ENCODE assay signal across 1 cellular context in the genomic region with DNA sequence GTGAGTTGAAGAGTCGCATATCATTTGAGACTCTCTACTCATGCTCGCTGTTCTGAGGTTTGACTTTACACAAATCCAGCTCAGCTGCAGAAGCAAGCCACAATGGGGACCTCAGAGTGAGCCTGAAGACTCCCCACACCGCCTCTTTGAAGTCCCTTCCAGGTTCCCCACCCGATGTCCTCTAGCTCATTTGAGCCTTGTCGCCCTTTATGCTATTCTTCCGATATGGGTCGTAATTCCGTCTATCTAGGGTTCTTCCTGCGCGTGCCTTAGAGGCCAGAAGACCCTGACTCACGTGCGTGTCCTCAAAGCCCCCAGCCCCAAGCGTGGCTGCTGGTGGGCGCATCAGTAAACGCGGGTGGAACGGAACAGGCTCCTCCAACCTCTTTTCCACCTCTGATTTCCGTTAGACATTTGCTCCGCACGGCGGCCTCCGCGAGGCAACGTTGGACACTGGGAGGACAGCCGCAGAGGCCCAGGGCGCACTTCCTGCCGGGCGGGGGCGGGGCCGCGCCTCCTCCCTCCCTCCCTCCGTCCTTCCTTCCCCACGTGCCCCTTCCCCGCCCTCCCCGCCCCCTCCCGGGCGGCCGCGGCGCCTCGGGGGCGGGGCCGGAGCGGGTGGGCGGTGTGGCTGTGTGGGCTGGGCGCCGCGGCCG.
A peak's percentile ranks its signal among the peaks of the same experiment; 100 is the strongest.
TF ChIP-seq lines count a peak whose summit lies in the region.

A gene with protein sequence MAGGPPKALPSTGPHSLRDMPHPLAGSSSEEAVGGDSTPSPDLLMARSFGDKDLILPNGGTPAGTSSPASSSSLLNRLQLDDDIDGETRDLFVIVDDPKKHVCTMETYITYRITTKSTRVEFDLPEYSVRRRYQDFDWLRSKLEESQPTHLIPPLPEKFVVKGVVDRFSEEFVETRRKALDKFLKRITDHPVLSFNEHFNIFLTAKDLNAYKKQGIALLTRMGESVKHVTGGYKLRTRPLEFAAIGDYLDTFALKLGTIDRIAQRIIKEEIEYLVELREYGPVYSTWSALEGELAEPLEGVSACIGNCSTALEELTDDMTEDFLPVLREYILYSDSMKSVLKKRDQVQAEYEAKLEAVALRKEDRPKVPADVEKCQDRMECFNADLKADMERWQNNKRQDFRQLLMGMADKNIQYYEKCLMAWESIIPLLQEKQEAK (plus strand): TSS at position 650 of the 656 bp plus-strand sequence. CDS start 242 bp downstream, outside the sequence.

TF ChIP-seq in HepG2, 621 proteins besides CTCF, POLR2A, EP300 and RAD21 (continued from another document and continues in another):
- TF ChIP-seq ZNF790 (CRISPR knock-in tag; IDR thresholded peaks at IDR 0.05; ENCODE audit: borderline replicate concordance) = no peak
- TF ChIP-seq, protein P1, sequence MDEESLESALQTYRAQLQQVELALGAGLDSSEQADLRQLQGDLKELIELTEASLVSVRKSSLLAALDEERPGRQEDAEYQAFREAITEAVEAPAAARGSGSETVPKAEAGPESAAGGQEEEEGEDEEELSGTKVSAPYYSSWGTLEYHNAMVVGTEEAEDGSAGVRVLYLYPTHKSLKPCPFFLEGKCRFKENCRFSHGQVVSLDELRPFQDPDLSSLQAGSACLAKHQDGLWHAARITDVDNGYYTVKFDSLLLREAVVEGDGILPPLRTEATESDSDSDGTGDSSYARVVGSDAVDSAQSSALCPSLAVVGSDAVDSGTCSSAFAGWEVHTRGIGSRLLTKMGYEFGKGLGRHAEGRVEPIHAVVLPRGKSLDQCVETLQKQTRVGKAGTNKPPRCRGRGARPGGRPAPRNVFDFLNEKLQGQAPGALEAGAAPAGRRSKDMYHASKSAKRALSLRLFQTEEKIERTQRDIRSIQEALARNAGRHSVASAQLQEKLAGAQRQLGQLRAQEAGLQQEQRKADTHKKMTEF (CRISPR knock-in tag; IDR thresholded peaks at IDR 0.05) = peak; percentile 73; the same call in 1 of the 2 replicates
- TF ChIP-seq RXRA (CRISPR knock-in tag; IDR thresholded peaks at IDR 0.05) = peak; percentile 74
- TF ChIP-seq RBAK (CRISPR knock-in tag; IDR thresholded peaks at IDR 0.05) = no peak
- peak; percentile 66; the same call in 1 of the 2 replicates for TF ChIP-seq ZNF292 (CRISPR knock-in tag; IDR thresholded peaks at IDR 0.05; ENCODE audit: borderline replicate concordance, low read depth)
- TF ChIP-seq, protein P2, sequence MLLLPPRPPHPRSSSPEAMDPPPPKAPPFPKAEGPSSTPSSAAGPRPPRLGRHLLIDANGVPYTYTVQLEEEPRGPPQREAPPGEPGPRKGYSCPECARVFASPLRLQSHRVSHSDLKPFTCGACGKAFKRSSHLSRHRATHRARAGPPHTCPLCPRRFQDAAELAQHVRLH (CRISPR knock-in tag; IDR thresholded peaks at IDR 0.05; ENCODE audit: borderline replicate concordance, low read depth) = 0 out of 2 replicates have a peak, but pooled peaks have one; percentile 78
- peak; percentile 95 for TF ChIP-seq MAZ (IDR thresholded peaks at IDR 0.05; ENCODE audit: borderline replicate concordance, low read depth, low read length)
- TF ChIP-seq MAZ (CRISPR knock-in tag; IDR thresholded peaks at IDR 0.05; ENCODE audit: low read depth) = peak; percentile 70; the same call in 1 of the 2 replicates
- TF ChIP-seq CEBPG (CRISPR knock-in tag; IDR thresholded peaks at IDR 0.05) = 0 out of 2 replicates have a peak, but pooled peaks have one; percentile 30
- TF ChIP-seq, protein P3, sequence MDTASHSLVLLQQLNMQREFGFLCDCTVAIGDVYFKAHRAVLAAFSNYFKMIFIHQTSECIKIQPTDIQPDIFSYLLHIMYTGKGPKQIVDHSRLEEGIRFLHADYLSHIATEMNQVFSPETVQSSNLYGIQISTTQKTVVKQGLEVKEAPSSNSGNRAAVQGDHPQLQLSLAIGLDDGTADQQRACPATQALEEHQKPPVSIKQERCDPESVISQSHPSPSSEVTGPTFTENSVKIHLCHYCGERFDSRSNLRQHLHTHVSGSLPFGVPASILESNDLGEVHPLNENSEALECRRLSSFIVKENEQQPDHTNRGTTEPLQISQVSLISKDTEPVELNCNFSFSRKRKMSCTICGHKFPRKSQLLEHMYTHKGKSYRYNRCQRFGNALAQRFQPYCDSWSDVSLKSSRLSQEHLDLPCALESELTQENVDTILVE (CRISPR knock-in tag; IDR thresholded peaks at IDR 0.05) = peak; percentile 60
- TF ChIP-seq EHMT2 (IDR thresholded peaks at IDR 0.05; ENCODE audit: borderline replicate concordance, low read depth, low read length) = no peak; the same call in 1 of the 2 replicates
- TF ChIP-seq ZNF557 (CRISPR knock-in tag; IDR thresholded peaks at IDR 0.05) = no peak
- TF ChIP-seq SALL2 (CRISPR knock-in tag; IDR thresholded peaks at IDR 0.05) = no peak
- TF ChIP-seq ZMAT3 (CRISPR knock-in tag; conservative IDR thresholded peaks at IDR 0.05) = 0 out of 2 replicates have a peak, but pooled peaks have one; percentile 60
- no peak for TF ChIP-seq ZSCAN20 (CRISPR knock-in tag; IDR thresholded peaks at IDR 0.05; ENCODE audit: borderline replicate concordance)
- peak; percentile 70; the same call in 1 of the 2 replicates for TF ChIP-seq YEATS2 (CRISPR knock-in tag; IDR thresholded peaks at IDR 0.05; ENCODE audit: borderline replicate concordance)
- TF ChIP-seq ZNF772 (CRISPR knock-in tag; IDR thresholded peaks at IDR 0.05) = peak; percentile 84
- TF ChIP-seq, protein P4, sequence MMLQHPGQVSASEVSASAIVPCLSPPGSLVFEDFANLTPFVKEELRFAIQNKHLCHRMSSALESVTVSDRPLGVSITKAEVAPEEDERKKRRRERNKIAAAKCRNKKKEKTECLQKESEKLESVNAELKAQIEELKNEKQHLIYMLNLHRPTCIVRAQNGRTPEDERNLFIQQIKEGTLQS (CRISPR knock-in tag; IDR thresholded peaks at IDR 0.05) = no peak; the same call in 1 of the 2 replicates
- peak; percentile 64 for TF ChIP-seq FOXA3 (CRISPR knock-in tag; IDR thresholded peaks at IDR 0.05)
- TF ChIP-seq, protein P5, sequence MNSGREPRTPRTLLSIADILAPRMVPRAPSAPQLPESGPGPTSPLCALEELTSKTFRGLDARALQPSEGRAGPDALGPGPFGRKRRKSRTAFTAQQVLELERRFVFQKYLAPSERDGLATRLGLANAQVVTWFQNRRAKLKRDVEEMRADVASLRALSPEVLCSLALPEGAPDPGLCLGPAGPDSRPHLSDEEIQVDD (CRISPR knock-in tag; IDR thresholded peaks at IDR 0.05; ENCODE audit: borderline replicate concordance) = no peak
- no peak for TF ChIP-seq GTF2F1 (IDR thresholded peaks at IDR 0.05; ENCODE audit: low read length)
- no peak for TF ChIP-seq CCAR2 (optimal IDR thresholded peaks at IDR 0.05; ENCODE audit: low read depth, low read length)
- TF ChIP-seq, protein P6, sequence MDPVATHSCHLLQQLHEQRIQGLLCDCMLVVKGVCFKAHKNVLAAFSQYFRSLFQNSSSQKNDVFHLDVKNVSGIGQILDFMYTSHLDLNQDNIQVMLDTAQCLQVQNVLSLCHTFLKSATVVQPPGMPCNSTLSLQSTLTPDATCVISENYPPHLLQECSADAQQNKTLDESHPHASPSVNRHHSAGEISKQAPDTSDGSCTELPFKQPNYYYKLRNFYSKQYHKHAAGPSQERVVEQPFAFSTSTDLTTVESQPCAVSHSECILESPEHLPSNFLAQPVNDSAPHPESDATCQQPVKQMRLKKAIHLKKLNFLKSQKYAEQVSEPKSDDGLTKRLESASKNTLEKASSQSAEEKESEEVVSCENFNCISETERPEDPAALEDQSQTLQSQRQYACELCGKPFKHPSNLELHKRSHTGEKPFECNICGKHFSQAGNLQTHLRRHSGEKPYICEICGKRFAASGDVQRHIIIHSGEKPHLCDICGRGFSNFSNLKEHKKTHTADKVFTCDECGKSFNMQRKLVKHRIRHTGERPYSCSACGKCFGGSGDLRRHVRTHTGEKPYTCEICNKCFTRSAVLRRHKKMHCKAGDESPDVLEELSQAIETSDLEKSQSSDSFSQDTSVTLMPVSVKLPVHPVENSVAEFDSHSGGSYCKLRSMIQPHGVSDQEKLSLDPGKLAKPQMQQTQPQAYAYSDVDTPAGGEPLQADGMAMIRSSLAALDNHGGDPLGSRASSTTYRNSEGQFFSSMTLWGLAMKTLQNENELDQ (CRISPR knock-in tag; IDR thresholded peaks at IDR 0.05; ENCODE audit: borderline replicate concordance) = no peak
- TF ChIP-seq, protein P7, sequence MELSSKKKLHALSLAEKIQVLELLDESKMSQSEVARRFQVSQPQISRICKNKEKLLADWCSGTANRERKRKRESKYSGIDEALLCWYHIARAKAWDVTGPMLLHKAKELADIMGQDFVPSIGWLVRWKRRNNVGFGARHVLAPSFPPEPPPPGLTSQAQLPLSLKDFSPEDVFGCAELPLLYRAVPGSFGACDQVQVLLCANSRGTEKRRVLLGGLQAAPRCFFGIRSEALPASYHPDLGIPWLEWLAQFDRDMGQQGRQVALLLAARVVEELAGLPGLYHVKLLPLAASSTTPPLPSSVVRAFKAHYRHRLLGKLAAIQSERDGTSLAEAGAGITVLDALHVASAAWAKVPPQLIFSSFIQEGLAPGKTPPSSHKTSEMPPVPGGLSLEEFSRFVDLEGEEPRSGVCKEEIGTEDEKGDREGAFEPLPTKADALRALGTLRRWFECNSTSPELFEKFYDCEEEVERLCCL (CRISPR knock-in tag; IDR thresholded peaks at IDR 0.05; ENCODE audit: borderline replicate concordance) = no peak
- TF ChIP-seq MIER2 (CRISPR knock-in tag; IDR thresholded peaks at IDR 0.05) = no peak
- peak; percentile 41 for TF ChIP-seq YEATS4 (CRISPR knock-in tag; IDR thresholded peaks at IDR 0.05; ENCODE audit: borderline replicate concordance)
- TF ChIP-seq HOXA9 (CRISPR knock-in tag; IDR thresholded peaks at IDR 0.05; ENCODE audit: borderline replicate concordance) = no peak
- TF ChIP-seq, protein P8, sequence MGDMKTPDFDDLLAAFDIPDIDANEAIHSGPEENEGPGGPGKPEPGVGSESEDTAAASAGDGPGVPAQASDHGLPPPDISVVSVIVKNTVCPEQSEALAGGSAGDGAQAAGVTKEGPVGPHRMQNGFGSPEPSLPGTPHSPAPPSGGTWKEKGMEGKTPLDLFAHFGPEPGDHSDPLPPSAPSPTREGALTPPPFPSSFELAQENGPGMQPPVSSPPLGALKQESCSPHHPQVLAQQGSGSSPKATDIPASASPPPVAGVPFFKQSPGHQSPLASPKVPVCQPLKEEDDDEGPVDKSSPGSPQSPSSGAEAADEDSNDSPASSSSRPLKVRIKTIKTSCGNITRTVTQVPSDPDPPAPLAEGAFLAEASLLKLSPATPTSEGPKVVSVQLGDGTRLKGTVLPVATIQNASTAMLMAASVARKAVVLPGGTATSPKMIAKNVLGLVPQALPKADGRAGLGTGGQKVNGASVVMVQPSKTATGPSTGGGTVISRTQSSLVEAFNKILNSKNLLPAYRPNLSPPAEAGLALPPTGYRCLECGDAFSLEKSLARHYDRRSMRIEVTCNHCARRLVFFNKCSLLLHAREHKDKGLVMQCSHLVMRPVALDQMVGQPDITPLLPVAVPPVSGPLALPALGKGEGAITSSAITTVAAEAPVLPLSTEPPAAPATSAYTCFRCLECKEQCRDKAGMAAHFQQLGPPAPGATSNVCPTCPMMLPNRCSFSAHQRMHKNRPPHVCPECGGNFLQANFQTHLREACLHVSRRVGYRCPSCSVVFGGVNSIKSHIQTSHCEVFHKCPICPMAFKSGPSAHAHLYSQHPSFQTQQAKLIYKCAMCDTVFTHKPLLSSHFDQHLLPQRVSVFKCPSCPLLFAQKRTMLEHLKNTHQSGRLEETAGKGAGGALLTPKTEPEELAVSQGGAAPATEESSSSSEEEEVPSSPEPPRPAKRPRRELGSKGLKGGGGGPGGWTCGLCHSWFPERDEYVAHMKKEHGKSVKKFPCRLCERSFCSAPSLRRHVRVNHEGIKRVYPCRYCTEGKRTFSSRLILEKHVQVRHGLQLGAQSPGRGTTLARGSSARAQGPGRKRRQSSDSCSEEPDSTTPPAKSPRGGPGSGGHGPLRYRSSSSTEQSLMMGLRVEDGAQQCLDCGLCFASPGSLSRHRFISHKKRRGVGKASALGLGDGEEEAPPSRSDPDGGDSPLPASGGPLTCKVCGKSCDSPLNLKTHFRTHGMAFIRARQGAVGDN (CRISPR knock-in tag; IDR thresholded peaks at IDR 0.05) = peak; percentile 94
- TF ChIP-seq KLF13 (CRISPR knock-in tag; IDR thresholded peaks at IDR 0.05) = no peak
- no peak for TF ChIP-seq NBN (conservative IDR thresholded peaks at IDR 0.05)
- TF ChIP-seq, protein P9, sequence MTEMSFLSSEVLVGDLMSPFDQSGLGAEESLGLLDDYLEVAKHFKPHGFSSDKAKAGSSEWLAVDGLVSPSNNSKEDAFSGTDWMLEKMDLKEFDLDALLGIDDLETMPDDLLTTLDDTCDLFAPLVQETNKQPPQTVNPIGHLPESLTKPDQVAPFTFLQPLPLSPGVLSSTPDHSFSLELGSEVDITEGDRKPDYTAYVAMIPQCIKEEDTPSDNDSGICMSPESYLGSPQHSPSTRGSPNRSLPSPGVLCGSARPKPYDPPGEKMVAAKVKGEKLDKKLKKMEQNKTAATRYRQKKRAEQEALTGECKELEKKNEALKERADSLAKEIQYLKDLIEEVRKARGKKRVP (CRISPR knock-in tag; IDR thresholded peaks at IDR 0.05) = 0 out of 4 replicates have a peak, but pooled peaks of 1 of the 2 experiments have one; percentile 36
- no peak for TF ChIP-seq ZNF720 (CRISPR knock-in tag; IDR thresholded peaks at IDR 0.05)
- peak; percentile 74; the same call in 1 of the 2 replicates for TF ChIP-seq ZNF430 (CRISPR knock-in tag; IDR thresholded peaks at IDR 0.05)
- TF ChIP-seq RFXANK (CRISPR knock-in tag; IDR thresholded peaks at IDR 0.05) = no peak
- TF ChIP-seq TBX3 (IDR thresholded peaks at IDR 0.05; ENCODE audit: borderline replicate concordance) = no peak
- no peak for TF ChIP-seq RFX1 (IDR thresholded peaks at IDR 0.05)
- no peak for TF ChIP-seq SMC3 (IDR thresholded peaks at IDR 0.05; ENCODE audit: low read length)
- peak; percentile 66; the same call in 1 of the 2 replicates for TF ChIP-seq ZNF333 (CRISPR knock-in tag; IDR thresholded peaks at IDR 0.05; ENCODE audit: borderline replicate concordance)
- TF ChIP-seq JUN (CRISPR knock-in tag; IDR thresholded peaks at IDR 0.05) = no peak
- 0 out of 2 replicates have a peak, but pooled peaks have one; percentile 29 for TF ChIP-seq TSC22D2 (CRISPR knock-in tag; IDR thresholded peaks at IDR 0.05; ENCODE audit: borderline replicate concordance)
- TF ChIP-seq, protein P10, sequence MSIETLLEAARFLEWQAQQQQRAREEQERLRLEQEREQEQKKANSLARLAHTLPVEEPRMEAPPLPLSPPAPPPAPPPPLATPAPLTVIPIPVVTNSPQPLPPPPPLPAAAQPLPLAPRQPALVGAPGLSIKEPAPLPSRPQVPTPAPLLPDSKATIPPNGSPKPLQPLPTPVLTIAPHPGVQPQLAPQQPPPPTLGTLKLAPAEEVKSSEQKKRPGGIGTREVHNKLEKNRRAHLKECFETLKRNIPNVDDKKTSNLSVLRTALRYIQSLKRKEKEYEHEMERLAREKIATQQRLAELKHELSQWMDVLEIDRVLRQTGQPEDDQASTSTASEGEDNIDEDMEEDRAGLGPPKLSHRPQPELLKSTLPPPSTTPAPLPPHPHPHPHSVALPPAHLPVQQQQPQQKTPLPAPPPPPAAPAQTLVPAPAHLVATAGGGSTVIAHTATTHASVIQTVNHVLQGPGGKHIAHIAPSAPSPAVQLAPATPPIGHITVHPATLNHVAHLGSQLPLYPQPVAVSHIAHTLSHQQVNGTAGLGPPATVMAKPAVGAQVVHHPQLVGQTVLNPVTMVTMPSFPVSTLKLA (IDR thresholded peaks at IDR 0.05) = no peak
- no peak for TF ChIP-seq TRIM24 (CRISPR knock-in tag; IDR thresholded peaks at IDR 0.05)
- TF ChIP-seq ZNF709 (CRISPR knock-in tag; IDR thresholded peaks at IDR 0.05) = 0 out of 2 replicates have a peak, but pooled peaks have one; percentile 59
- TF ChIP-seq MYC (CRISPR knock-in tag; IDR thresholded peaks at IDR 0.05; ENCODE audit: borderline replicate concordance) = peak; percentile 87
- 0 out of 2 replicates have a peak, but pooled peaks have one; percentile 50 for TF ChIP-seq ZNF644 (CRISPR knock-in tag; IDR thresholded peaks at IDR 0.05; ENCODE audit: low read depth)
- TF ChIP-seq NCOA1 (CRISPR knock-in tag; IDR thresholded peaks at IDR 0.05) = no peak; the same call in 1 of the 2 replicates
- TF ChIP-seq CREM (IDR thresholded peaks at IDR 0.05) = no peak
- no peak for TF ChIP-seq CREM (CRISPR knock-in tag; IDR thresholded peaks at IDR 0.05)
